In the genomic region with DNA sequence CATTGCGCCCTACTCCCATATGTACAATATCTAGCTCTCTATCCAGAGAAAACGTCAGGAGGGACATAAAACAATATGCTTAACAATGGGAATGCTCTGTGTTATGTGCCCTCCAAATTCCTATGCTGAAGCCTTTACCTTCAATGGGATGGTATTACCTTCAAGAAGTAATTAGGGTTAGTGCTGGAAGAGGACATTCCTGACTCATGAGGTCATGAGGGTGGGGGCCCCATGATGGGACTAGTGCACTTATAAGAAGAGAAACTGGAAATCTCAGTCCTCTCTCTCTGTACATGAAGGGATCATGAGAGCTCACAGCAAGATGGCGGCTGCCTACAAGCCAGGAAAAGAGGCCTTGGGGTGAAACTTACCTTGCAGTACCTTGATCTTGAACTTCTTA, we compare ENCODE assay signal across 18 cellular contexts. TPM values are rescaled to one million over a fixed set of nuclear protein-coding genes. Genes with fewer than 3 reads are reported as not detected.
"Had no signal": no experiment of that assay in that cellular context is flagged by ENCODE, and none has a peak within 500 bp of the region (broad histone marks: within the 10 kb centered on the region; RNA-seq: fewer than 3 reads in every experiment).

No MANE protein-coding gene starts in this region.

- H3K27ac ChIP-seq: adrenal gland, right lobe of liver, upper lobe of left lung had no signal

- H3K36me3 Mint-ChIP-seq: natural killer cell; stimulated activated naive B cell treated with anti-CD40 and anti-IgM and Interleukin-4, amounts not matched to agents 10 μg/mL and 1 μg/mL and 100 μg/mL, for 72 hours had no signal

- H3K9me3 ChIP-seq: adrenal gland, right lobe of liver, upper lobe of left lung had no signal

- H3K27me3 ChIP-seq: right lobe of liver, upper lobe of left lung had no signal

- H3K4me1 ChIP-seq: right lobe of liver had no signal

- H3K36me3 ChIP-seq: adrenal gland, right lobe of liver, upper lobe of left lung had no signal

- H3K27me3 Mint-ChIP-seq: stimulated activated naive B cell treated with anti-CD40 and anti-IgM and Interleukin-4, amounts not matched to agents 10 μg/mL and 1 μg/mL and 100 μg/mL, for 72 hours had no signal

- H3K27ac Mint-ChIP-seq: activated T-helper 2 cell treated with anti-CD3 and anti-CD28 coated beads, Interferon-gamma antibody, Interleukin-2, Interleukin-4, amounts not matched to agents 10 μg/mL and 5 μg/mL and 100 μg/mL, durations not matched to agents 14 hours and 24 hours and 36 hours; natural killer cell; stimulated activated naive B cell treated with anti-CD40 and anti-IgM and Interleukin-4, amounts not matched to agents 10 μg/mL and 1 μg/mL and 100 μg/mL, for 72 hours; T-helper 17 cell had no signal

- FAIRE-seq: TTC549 had no signal

- H3K4me3 Mint-ChIP-seq: natural killer cell; stimulated activated naive B cell treated with anti-CD40 and anti-IgM and Interleukin-4, amounts not matched to agents 10 μg/mL and 1 μg/mL and 100 μg/mL, for 72 hours; T-helper 17 cell had no signal

- ATAC-seq: natural killer cell; right lobe of liver; stimulated activated naive B cell treated with anti-CD40 and anti-IgM and Interleukin-4, amounts not matched to agents 10 μg/mL and 1 μg/mL and 100 μg/mL, for 72 hours; T-helper 17 cell had no signal

- H3K4me3 ChIP-seq: adrenal gland, right lobe of liver, upper lobe of left lung had no signal

- H3K9me3 Mint-ChIP-seq: activated T-helper 2 cell treated with anti-CD3 and anti-CD28 coated beads, Interferon-gamma antibody, Interleukin-2, Interleukin-4, amounts not matched to agents 10 μg/mL and 5 μg/mL and 100 μg/mL, durations not matched to agents 14 hours and 24 hours and 36 hours; natural killer cell had no signal

- H3K4me1 Mint-ChIP-seq: natural killer cell had no signal

- DNase-seq: activated CD4-positive, CD25-positive, alpha-beta regulatory T cell; activated naive CD4-positive, alpha-beta T cell treated with anti-CD3 and anti-CD28 coated beads, Interleukin-2, amount 50 U/mL, for 16 hours; adrenal gland; central memory CD4-positive, alpha-beta T cell; cortex of kidney; effector memory CD4-positive, alpha-beta T cell; hippocampal formation; natural killer cell; right lobe of liver; stimulated activated CD4-positive, alpha-beta T cell treated with anti-CD3 and anti-CD28 coated beads, Interleukin-2, amount 100 ng/mL, for 24 hours; stimulated activated naive B cell treated with anti-CD40 and anti-IgM and Interleukin-4, amounts not matched to agents 10 μg/mL and 1 μg/mL and 100 μg/mL, for 72 hours; T-helper 17 cell; upper lobe of left lung had no signal

RNA-seq across cellular contexts. Expression of a gene that starts 20.3 kb away (rescaled TPM):
- total RNA-seq: activated T-helper 2 cell treated with anti-CD3 and anti-CD28 coated beads, Interferon-gamma antibody, Interleukin-2, Interleukin-4, amounts not matched to agents 10 μg/mL and 5 μg/mL and 100 μg/mL, durations not matched to agents 14 hours and 24 hours and 36 hours; adrenal gland; epithelial cell of proximal tubule; natural killer cell; posterior vena cava; right lobe of liver; subcutaneous adipose tissue; T-helper 17 cell; upper lobe of left lung had no signal
- polyA plus RNA-seq: adrenal gland had no signal
